8 cellular contexts compared by ENCODE assay signal in the genomic region with DNA sequence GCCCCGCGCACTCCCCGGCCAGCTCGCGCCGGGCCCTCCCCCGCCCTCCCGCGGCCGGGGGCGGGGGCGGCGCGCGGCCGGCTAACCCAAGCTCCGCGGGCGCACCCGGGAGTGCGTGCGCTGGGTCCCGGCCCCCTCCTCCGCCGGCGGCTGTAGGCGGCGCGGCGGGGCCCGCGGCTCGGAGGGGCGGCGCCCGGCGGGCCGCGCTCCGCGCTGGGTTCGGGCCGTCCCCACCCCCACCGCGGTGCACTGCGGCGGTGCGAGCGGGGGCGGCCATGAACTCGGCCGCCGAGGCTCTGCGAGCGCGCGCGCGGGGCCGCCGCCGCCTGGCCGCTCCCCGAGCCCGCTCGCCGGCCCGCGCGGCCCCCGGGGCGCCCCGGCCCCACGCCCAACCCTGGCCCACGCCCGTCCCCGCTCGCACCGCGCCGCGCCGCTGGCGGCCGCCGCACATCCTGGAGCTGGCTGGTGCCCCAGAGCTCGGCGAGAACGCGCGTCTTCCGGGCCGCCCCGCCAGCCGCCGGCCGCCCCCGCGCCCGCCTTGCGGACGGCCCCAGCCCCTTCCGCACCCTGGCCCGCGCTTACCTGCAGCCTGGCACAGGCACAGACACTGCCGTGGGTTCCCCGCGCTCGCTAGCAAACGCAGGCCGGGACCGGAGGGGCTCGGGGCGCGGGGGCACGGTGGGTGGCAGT. TPM values are rescaled to one million over a fixed set of nuclear protein-coding genes. Genes with fewer than 3 reads are reported as not detected.
A peak's percentile ranks its signal among the peaks of the same experiment; 100 is the strongest.
DNase-seq lines count a peak whose midpoint lies in the region; ATAC-seq and TF ChIP-seq lines count a peak whose summit lies in the region.

A gene with protein sequence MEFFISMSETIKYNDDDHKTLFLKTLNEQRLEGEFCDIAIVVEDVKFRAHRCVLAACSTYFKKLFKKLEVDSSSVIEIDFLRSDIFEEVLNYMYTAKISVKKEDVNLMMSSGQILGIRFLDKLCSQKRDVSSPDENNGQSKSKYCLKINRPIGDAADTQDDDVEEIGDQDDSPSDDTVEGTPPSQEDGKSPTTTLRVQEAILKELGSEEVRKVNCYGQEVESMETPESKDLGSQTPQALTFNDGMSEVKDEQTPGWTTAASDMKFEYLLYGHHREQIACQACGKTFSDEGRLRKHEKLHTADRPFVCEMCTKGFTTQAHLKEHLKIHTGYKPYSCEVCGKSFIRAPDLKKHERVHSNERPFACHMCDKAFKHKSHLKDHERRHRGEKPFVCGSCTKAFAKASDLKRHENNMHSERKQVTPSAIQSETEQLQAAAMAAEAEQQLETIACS (minus strand): TSS at position 496 of the 690 bp plus-strand sequence. CDS start 2,480 bp downstream, outside the sequence.

- TF ChIP-seq CTCF in subcutaneous adipose tissue (IDR thresholded peaks at IDR 0.05; ENCODE audit: low read depth): no peak

- ATAC-seq in HG03354 (IDR thresholded peaks at IDR 0.05; ENCODE audit: poor library complexity, severe bottlenecking, unreplicated experiment): peak; percentile 37

- DNase-seq in C1 segment of cervical spinal cord (lab: John Stamatoyannopoulos, UW): peak in 12 of 14 donors; percentile 30 to 81 (median 60)
- peak; percentile 74 for DNase-seq in RPMI8226
- DNase-seq in activated naive CD4-positive, alpha-beta T cell treated with Interleukin-2 at 50 U/mL for 16 hours: peak; percentile 68
- peak; percentile 26 for DNase-seq in foreskin melanocyte

- H3K4me1 ChIP-seq in neuron (ENCODE audit: insufficient read depth, low read length): peaks cover 8% of the 10 kb centered on the region

- peaks cover 19% of the 10 kb centered on the region for H3K36me3 ChIP-seq in neuron (ENCODE audit: insufficient read depth, low read length)

- peak within 1 kb of the TSS; percentile 96 for H3K4me3 ChIP-seq in neuron (ENCODE audit: low read length)

- H2AFZ ChIP-seq in neuron (ENCODE audit: low read depth, low read length): peak within 1 kb of the TSS; percentile 73

- H3K9me3 ChIP-seq in neuron (ENCODE audit: low read length): no peaks in the 10 kb centered on the region

- peak; percentile 24 for TF ChIP-seq POLR2A in GM19193 (IDR thresholded peaks at IDR 0.05; ENCODE audit: extremely low read depth, insufficient read depth, insufficient read length)

- H3K27me3 ChIP-seq in neuron (ENCODE audit: insufficient read depth, low read length): no peaks in the 10 kb centered on the region

RNA-seq across cellular contexts. Expression of the gene that starts here (rescaled TPM):
- total RNA-seq in subcutaneous adipose tissue: 10 to 100 TPM; 10.1 to 17.7 (median 15.0) TPM

Comparison
In these comparisons a context has a peak if more than half of its experiments do, and no peak if none do; other contexts are left out.
1. Peak in every context shown above with its lines: DNase-seq, ATAC-seq and H3K4me3 ChIP-seq.